Comparison of ENCODE assay signal across 8 cellular contexts in genomic region chr1:87335175-87335992, GRCh38. TPM values are rescaled to one million over a fixed set of nuclear protein-coding genes. Genes with fewer than 3 reads are reported as not detected.
A peak's percentile ranks its signal among the peaks of the same experiment; 100 is the strongest.
DNase-seq lines count a peak whose midpoint lies in the region; ATAC-seq and TF ChIP-seq lines count a peak whose summit lies in the region.

No MANE protein-coding gene starts in this region.

- peaks cover 45% of the 10 kb centered on the region for H3K36me3 ChIP-seq in mesodermal cell (ENCODE audit: control insufficient read depth, insufficient read depth, low read length)

- TF ChIP-seq CTCF in endothelial cell (IDR thresholded peaks at IDR 0.05; ENCODE audit: unreplicated experiment), result no peak

- no peaks in the 10 kb centered on the region for H3K27me3 Mint-ChIP-seq in activated CD8-positive, alpha-beta memory T cell treated with anti-CD3 and anti-CD28 coated beads, Interleukin-2, amount 10 ng/mL, durations not matched to agents 7 days and 5 days
- peaks cover 12% of the 10 kb centered on the region for H3K27me3 Mint-ChIP-seq in endothelial cell (ENCODE audit: unreplicated experiment)

- H3K9me3 ChIP-seq in mesodermal cell (ENCODE audit: control insufficient read depth, low read length), result no peaks in the 10 kb centered on the region

- peaks cover 58% of the 10 kb centered on the region for H3K36me3 Mint-ChIP-seq in activated CD8-positive, alpha-beta memory T cell treated with anti-CD3 and anti-CD28 coated beads, Interleukin-2, amount 10 ng/mL, durations not matched to agents 7 days and 5 days
- peaks cover 7% of the 10 kb centered on the region for H3K36me3 Mint-ChIP-seq in endothelial cell (ENCODE audit: low read depth, unreplicated experiment)

- peak; percentile 58 for ATAC-seq in GM18867 (IDR thresholded peaks at IDR 0.05; ENCODE audit: unreplicated experiment)
- peak; percentile 42 for ATAC-seq in HG03095 (IDR thresholded peaks at IDR 0.05; ENCODE audit: unreplicated experiment)
- ATAC-seq in activated CD8-positive, alpha-beta memory T cell treated with anti-CD3 and anti-CD28 coated beads, Interleukin-2, amount 10 ng/mL, durations not matched to agents 7 days and 5 days, result peak; percentile 61

- H3K4me1 Mint-ChIP-seq in activated CD8-positive, alpha-beta memory T cell treated with anti-CD3 and anti-CD28 coated beads, Interleukin-2, amount 10 ng/mL, durations not matched to agents 7 days and 5 days, result peaks cover 50% of the 10 kb centered on the region
- H3K4me1 Mint-ChIP-seq in endothelial cell (ENCODE audit: unreplicated experiment), result peaks cover 34% of the 10 kb centered on the region

- H3K4me1 ChIP-seq in mesodermal cell (ENCODE audit: control insufficient read depth, insufficient read depth, low read length, poor library complexity, severe bottlenecking), result peaks cover 19% of the 10 kb centered on the region

- DNase-seq in AG08395 (ENCODE audit: low spot score), result peak; percentile 70
- peak; percentile 42 for DNase-seq in NCI-H748 treated with DMSO at 0.1 percent for 48 hours (lab: John Stamatoyannopoulos, UW)
- peak; percentile 86 for DNase-seq in activated CD8-positive, alpha-beta memory T cell treated with anti-CD3 and anti-CD28 coated beads, Interleukin-2, amount 10 ng/mL, durations not matched to agents 7 days and 5 days
- peak; percentile 72 for DNase-seq in endothelial cell (ENCODE audit: low spot score)
- peak; percentile 50 to 74 for DNase-seq in stimulated activated CD8-positive, alpha-beta memory T cell treated with anti-CD3 and anti-CD28 coated beads, Interleukin-7, amount 100 ng/mL, for 4 hours (ENCODE audit: low read depth in 2 of 2)

- CTCF ChIA-PET in activated CD8-positive, alpha-beta memory T cell treated with anti-CD3 and anti-CD28 coated beads, Interleukin-2, amount 10 ng/mL, durations not matched to agents 7 days and 5 days (lab: Charles Lee), result interaction anchor here (1.0 to 3.6 kb wide), 6 partner anchors 10 to 618 kb away, joined by 3 to 20 read pairs (median 4); no protein-coding TSS in a partner anchor

- H3K9me3 Mint-ChIP-seq in activated CD8-positive, alpha-beta memory T cell treated with anti-CD3 and anti-CD28 coated beads, Interleukin-2, amount 10 ng/mL, durations not matched to agents 7 days and 5 days (ENCODE audit: low read depth), result no peaks in the 10 kb centered on the region
- H3K9me3 Mint-ChIP-seq in endothelial cell (ENCODE audit: unreplicated experiment), result no peaks in the 10 kb centered on the region

- peak overlapping the region; percentile 44 for H3K4me3 ChIP-seq in mesodermal cell (ENCODE audit: extremely low read depth, insufficient read depth, low read length, poor library complexity, severe bottlenecking)

- peak overlapping the region; percentile 89 for H3K4me3 Mint-ChIP-seq in activated CD8-positive, alpha-beta memory T cell treated with anti-CD3 and anti-CD28 coated beads, Interleukin-2, amount 10 ng/mL, durations not matched to agents 7 days and 5 days
- H3K4me3 Mint-ChIP-seq in endothelial cell (ENCODE audit: unreplicated experiment), result peak overlapping the region; percentile 94

- 3 to 5% methylated on average over 25 to 27 of the region's 62 CpGs for WGBS in mesodermal cell (ENCODE audit: insufficient coverage in 2 of 2), 2 experiments

- H3K27ac Mint-ChIP-seq in activated CD8-positive, alpha-beta memory T cell treated with anti-CD3 and anti-CD28 coated beads, Interleukin-2, amount 10 ng/mL, durations not matched to agents 7 days and 5 days, result peak overlapping the region; percentile 92
- peak overlapping the region; percentile 94 for H3K27ac Mint-ChIP-seq in endothelial cell (ENCODE audit: unreplicated experiment)

- H3K27ac ChIP-seq in mesodermal cell (ENCODE audit: low read depth, low read length, severe bottlenecking), result peak overlapping the region; percentile 78

RNA-seq across cellular contexts. Expression of gene LMO4, which starts 6.7 kb away (rescaled TPM):
- 10 to 100 TPM; 49.2 to 63.7 TPM for total RNA-seq in activated CD8-positive, alpha-beta memory T cell treated with anti-CD3 and anti-CD28 coated beads, Interleukin-2, amount 10 ng/mL, durations not matched to agents 7 days and 5 days
- 25.9 TPM for total RNA-seq in endothelial cell (ENCODE audit: unreplicated experiment)
- 81.6 TPM for polyA plus RNA-seq in mesodermal cell (2013, experiment 1 of 2)
- polyA plus RNA-seq in mesodermal cell (2013, experiment 2 of 2), result 72.1 TPM

Comparison
In these comparisons a context has a peak if more than half of its experiments do, and no peak if none do; other contexts are left out.
1. Peak in every context shown above with its lines: DNase-seq, ATAC-seq, H3K4me3 ChIP-seq and H3K27ac ChIP-seq.